Comparison of ENCODE assay signal across 8 cellular contexts in genomic region chr1:63316540-63316939, GRCh38. TPM values are rescaled to one million over a fixed set of nuclear protein-coding genes. Genes with fewer than 3 reads are reported as not detected.
DNase-seq lines count a peak whose midpoint lies in the region; ATAC-seq and TF ChIP-seq lines count a peak whose summit lies in the region.

No MANE protein-coding gene starts in this region.

- H3K9ac ChIP-seq in MM.1S (ENCODE audit: low read length) (no peak overlapping the region), skeletal muscle satellite cell (ENCODE audit: low read depth, low read length) (no peak overlapping the region)

- TF ChIP-seq EP300 in esophagus muscularis mucosa (IDR thresholded peaks at IDR 0.05), result no peak

- no peak for TF ChIP-seq CTCF in MM.1S (IDR thresholded peaks at IDR 0.05; ENCODE audit: low read length)
- TF ChIP-seq CTCF in esophagus muscularis mucosa (IDR thresholded peaks at IDR 0.05), result no peak

- H3K79me2 ChIP-seq in MM.1S (ENCODE audit: low read length), result no peaks in the 10 kb centered on the region

- peaks cover 68% of the 10 kb centered on the region for H3K27me3 Mint-ChIP-seq in T-helper 2 cell treated with Interferon-gamma antibody and Interleukin-4, amounts not matched to agents 5 μg/mL and 100 μg/mL, for 36 hours (ENCODE audit: low read depth)

- H3K27me3 ChIP-seq in MM.1S (replicated peaks; ENCODE audit: insufficient read depth, low read length), result no peaks in the 10 kb centered on the region
- peaks cover 23 to 88% (median 57%) of the 10 kb centered on the region in 4 donors for H3K27me3 ChIP-seq in esophagus muscularis mucosa
- H3K27me3 ChIP-seq in skeletal muscle satellite cell (ENCODE audit: control insufficient read depth, insufficient read depth, low read length), result peaks cover 69% of the 10 kb centered on the region

- H3K27ac Mint-ChIP-seq in T-helper 2 cell treated with Interferon-gamma antibody and Interleukin-4, amounts not matched to agents 5 μg/mL and 100 μg/mL, for 36 hours, result peak overlapping the region; percentile 42

- H3K36me3 Mint-ChIP-seq in T-helper 2 cell treated with Interferon-gamma antibody and Interleukin-4, amounts not matched to agents 5 μg/mL and 100 μg/mL, for 36 hours (ENCODE audit: low read depth), result peaks cover 11% of the 10 kb centered on the region

- H3K27ac ChIP-seq in MM.1S (ENCODE audit: low read length), result no peak overlapping the region
- peak overlapping the region; percentile 26 to 71 (median 32) for H3K27ac ChIP-seq in esophagus muscularis mucosa (replicated peaks in 1 of 4)

- H4K20me1 ChIP-seq in MM.1S (ENCODE audit: insufficient read depth, low read length), result no peaks in the 10 kb centered on the region

- 38% methylated on average over 18 of the region's 26 CpGs for WGBS in esophagus muscularis mucosa

- H3K4me3 Mint-ChIP-seq in T-helper 2 cell treated with Interferon-gamma antibody and Interleukin-4, amounts not matched to agents 5 μg/mL and 100 μg/mL, for 36 hours, result peak overlapping the region; percentile 50

- H3K9me3 ChIP-seq in MM.1S (replicated peaks; ENCODE audit: insufficient read depth, low read length), result no peaks in the 10 kb centered on the region
- peaks cover 0 to 4% (median 0%) of the 10 kb centered on the region in 4 donors for H3K9me3 ChIP-seq in esophagus muscularis mucosa
- peaks cover 8% of the 10 kb centered on the region for H3K9me3 ChIP-seq in skeletal muscle satellite cell (replicated peaks; ENCODE audit: low read length)

- no peak for TF ChIP-seq POLR2A in esophagus muscularis mucosa (IDR thresholded peaks at IDR 0.05; ENCODE audit: low read depth)

- no peaks in the 10 kb centered on the region for H3F3A ChIP-seq in MM.1S (ENCODE audit: insufficient read depth, low read length)

- no peaks in the 10 kb centered on the region for H3K36me3 ChIP-seq in MM.1S (replicated peaks; ENCODE audit: insufficient read depth, low read length)
- no peaks in the 10 kb centered on the region for H3K36me3 ChIP-seq in esophagus muscularis mucosa
- no peaks in the 10 kb centered on the region for H3K36me3 ChIP-seq in skeletal muscle satellite cell (ENCODE audit: insufficient read depth, low read length)

- H3K4me1 Mint-ChIP-seq in T-helper 2 cell treated with Interferon-gamma antibody and Interleukin-4, amounts not matched to agents 5 μg/mL and 100 μg/mL, for 36 hours (ENCODE audit: low read depth), result peaks cover 20% of the 10 kb centered on the region

- no peak for DNase-seq in T-helper 2 cell treated with Interferon-gamma antibody and Interleukin-4, amounts not matched to agents 5 μg/mL and 100 μg/mL, for 36 hours (ENCODE audit: low spot score)
- no peak for DNase-seq in T-helper 2 cell
- no peak for DNase-seq in MM.1S
- DNase-seq in esophagus muscularis mucosa (ENCODE audit: extremely low spot score), result no peak
- DNase-seq in occipital lobe (lab: John Stamatoyannopoulos, UW), result no peak

- H3K9me3 Mint-ChIP-seq in T-helper 2 cell treated with Interferon-gamma antibody and Interleukin-4, amounts not matched to agents 5 μg/mL and 100 μg/mL, for 36 hours, result peaks cover 20% of the 10 kb centered on the region

- no peaks in the 10 kb centered on the region for H3K9me2 ChIP-seq in MM.1S (replicated peaks; ENCODE audit: insufficient read depth, low read length)

- ATAC-seq in GM18498 (IDR thresholded peaks at IDR 0.05; ENCODE audit: unreplicated experiment) (no peak), GM18520 (IDR thresholded peaks at IDR 0.05; ENCODE audit: unreplicated experiment) (no peak)

- H3K4me2 ChIP-seq in MM.1S (ENCODE audit: low read depth, low read length) (peak overlapping the region; percentile 81; the same call in 1 of the 2 replicates), skeletal muscle satellite cell (ENCODE audit: low read length) (peak overlapping the region; percentile 77)

- intact Hi-C loops in esophagus muscularis mucosa (cut with DNase I), result loop anchor here (10.0 kb wide), 1 partner anchor 128 kb away; no protein-coding TSS in a partner anchor

- peak overlapping the region; percentile 90 for H2AFZ ChIP-seq in MM.1S (ENCODE audit: low read length)

- H3K4me1 ChIP-seq in MM.1S (ENCODE audit: low read length) (0 out of 2 replicates have a peak, but pooled peaks cover 3% of the 10 kb centered on the region), esophagus muscularis mucosa (peaks cover 8 to 41% (median 22%) of the 10 kb centered on the region in 4 donors), skeletal muscle satellite cell (ENCODE audit: control insufficient read depth, insufficient read depth, low read length) (peaks cover 8% of the 10 kb centered on the region)

- H3K4me3 ChIP-seq in MM.1S (ENCODE audit: low read length) (peak overlapping the region; percentile 63; the same call in 1 of the 2 replicates), esophagus muscularis mucosa (peak overlapping the region; percentile 48 to 61 (median 52)), skeletal muscle satellite cell (ENCODE audit: low read length) (peak overlapping the region; percentile 67)

RNA-seq across cellular contexts. Expression of gene FOXD3, which starts 5.8 kb away (rescaled TPM):
- total RNA-seq in esophagus muscularis mucosa (1 to 10 TPM; 1.2 to 7.0 (median 4.4) TPM), occipital lobe (not detected)
- not detected in 2 replicates for total RNA-seq in skeletal muscle satellite cell (2012; rRNA removed)

RNA-seq across cellular contexts. Expression of gene ALG6, which starts 50.9 kb away (rescaled TPM):
- 10 to 100 TPM in 1 of 4 donors, 1 to 10 TPM in 3; 3.6 to 10.7 (median 4.9) TPM for total RNA-seq in esophagus muscularis mucosa
- 12.9 and 13.8 TPM in 2 replicates for total RNA-seq in skeletal muscle satellite cell (2012; rRNA removed)
- 73.3 TPM for total RNA-seq in occipital lobe
